ENCODE assay signal across 2 cellular contexts in the genomic region with DNA sequence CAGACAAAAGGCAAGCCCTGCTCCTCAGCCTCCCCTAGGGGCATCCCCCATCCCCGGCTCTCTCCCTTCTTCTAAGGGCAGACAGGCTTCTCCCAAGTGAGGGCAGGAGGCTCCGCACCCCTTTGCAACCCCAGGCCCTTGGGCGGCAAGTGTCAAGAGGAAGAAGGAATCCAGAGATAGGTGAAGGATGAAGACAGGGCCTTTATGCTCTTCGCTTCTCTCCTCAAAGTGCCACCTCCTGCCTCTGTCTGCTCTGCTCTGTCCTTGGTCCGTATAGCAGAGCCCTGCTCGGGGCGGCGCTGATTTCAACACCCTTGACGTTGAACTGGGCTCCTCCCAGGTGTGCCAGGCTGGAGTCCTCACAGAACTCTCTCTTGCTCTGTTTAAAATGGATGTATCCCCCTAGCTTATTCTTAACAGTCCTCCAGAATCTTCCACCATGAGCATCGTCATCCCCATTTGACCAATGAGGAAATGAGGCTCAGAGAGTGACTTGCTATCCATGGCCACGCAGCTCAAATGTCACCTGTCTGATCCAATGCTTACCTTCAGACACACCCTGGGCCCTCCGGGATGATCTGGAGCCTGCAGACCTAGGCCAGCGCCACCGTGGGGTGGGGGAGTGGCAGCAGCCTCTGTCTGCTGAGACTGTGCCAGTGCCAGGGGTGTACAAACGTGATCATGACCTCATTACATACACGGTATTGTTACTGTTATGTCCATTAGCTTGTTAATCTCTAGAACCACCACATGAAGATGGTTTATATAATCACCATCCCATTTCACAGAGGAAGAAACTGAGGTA.
TF ChIP-seq lines count a peak whose summit lies in the region.

No MANE protein-coding gene starts in this region.

TF ChIP-seq in HepG2, 621 proteins besides CTCF, POLR2A, EP300 and RAD21:
- TF ChIP-seq RXRB (CRISPR knock-in tag; IDR thresholded peaks at IDR 0.05; ENCODE audit: borderline replicate concordance) = no peak
- TF ChIP-seq TMF1 (CRISPR knock-in tag; IDR thresholded peaks at IDR 0.05; ENCODE audit: low read depth) = no peak
- 0 out of 2 replicates have a peak, but pooled peaks have one; percentile 21 for TF ChIP-seq ZNF629 (CRISPR knock-in tag; conservative IDR thresholded peaks at IDR 0.05)
- no peak for TF ChIP-seq MYNN (CRISPR knock-in tag; IDR thresholded peaks at IDR 0.05; ENCODE audit: low read depth)
- TF ChIP-seq POLR2G (IDR thresholded peaks at IDR 0.05; ENCODE audit: low read depth, low read length) = 0 out of 2 replicates have a peak, but pooled peaks have one; percentile 13
- no peak for TF ChIP-seq MAFF (IDR thresholded peaks at IDR 0.05; ENCODE audit: low read depth, low read length)
- no peak for TF ChIP-seq ZNF253 (CRISPR knock-in tag; IDR thresholded peaks at IDR 0.05; ENCODE audit: borderline replicate concordance)

TF ChIP-seq in GM12878, 131 proteins besides CTCF, POLR2A, EP300 and RAD21:
- TF ChIP-seq GABPA (IDR thresholded peaks at IDR 0.05; ENCODE audit: low read depth) = no peak
- no peak for TF ChIP-seq NBN (IDR thresholded peaks at IDR 0.05)
- TF ChIP-seq STAT1 (conservative IDR thresholded peaks at IDR 0.05) = no peak
- TF ChIP-seq GATAD2B (conservative IDR thresholded peaks at IDR 0.05; ENCODE audit: low read depth) = no peak
- TF ChIP-seq MXI1 (IDR thresholded peaks at IDR 0.05; ENCODE audit: low read depth, low read length) = no peak
